Comparison of ENCODE assay signal across 19 cellular contexts in genomic region chr6:169803816-169804340, GRCh38. TPM values are rescaled to one million over a fixed set of nuclear protein-coding genes. Genes with fewer than 3 reads are reported as not detected.
DNase-seq lines count a peak whose midpoint lies in the region; ATAC-seq and TF ChIP-seq lines count a peak whose summit lies in the region.
"Had no signal": no experiment of that assay in that cellular context is flagged by ENCODE, and none has a peak within 500 bp of the region (broad histone marks: within the 10 kb centered on the region; RNA-seq: fewer than 3 reads in every experiment).

No MANE protein-coding gene starts in this region.

- H3F3A ChIP-seq in smooth muscle cell (ENCODE audit: low read depth): peaks cover 8% of the 10 kb centered on the region

- peaks cover 32% of the 10 kb centered on the region for H3K27me3 Mint-ChIP-seq in activated CD4-positive, alpha-beta T cell treated with anti-CD3 and anti-CD28 coated beads for 36 hours
- peaks cover 52% of the 10 kb centered on the region for H3K27me3 Mint-ChIP-seq in activated CD8-positive, alpha-beta T cell treated with anti-CD3 and anti-CD28 coated beads, Interleukin-2, amount 10 ng/mL, durations not matched to agents 7 days and 5 days (ENCODE audit: low read depth)

- no peaks in the 10 kb centered on the region for H3K36me3 Mint-ChIP-seq in activated CD4-positive, alpha-beta T cell treated with anti-CD3 and anti-CD28 coated beads for 36 hours (ENCODE audit: low read depth)
- H3K36me3 Mint-ChIP-seq in activated CD8-positive, alpha-beta T cell treated with anti-CD3 and anti-CD28 coated beads, Interleukin-2, amount 10 ng/mL, durations not matched to agents 7 days and 5 days (ENCODE audit: low read depth): no peaks in the 10 kb centered on the region
- H3K36me3 Mint-ChIP-seq: activated CD4-positive, alpha-beta memory T cell treated with anti-CD3 and anti-CD28 coated beads for 36 hours; brain; CD14-positive monocyte had no signal

- H3K9me3 Mint-ChIP-seq in activated CD4-positive, alpha-beta T cell treated with anti-CD3 and anti-CD28 coated beads for 36 hours (ENCODE audit: low read depth): no peaks in the 10 kb centered on the region
- peaks cover 5% of the 10 kb centered on the region for H3K9me3 Mint-ChIP-seq in activated CD8-positive, alpha-beta T cell treated with anti-CD3 and anti-CD28 coated beads, Interleukin-2, amount 10 ng/mL, durations not matched to agents 7 days and 5 days (ENCODE audit: insufficient read depth)
- H3K9me3 Mint-ChIP-seq: activated CD4-positive, alpha-beta memory T cell treated with anti-CD3 and anti-CD28 coated beads for 36 hours; brain; CD14-positive monocyte had no signal

- H2AFZ ChIP-seq in smooth muscle cell (ENCODE audit: low read depth): no peak overlapping the region

- H3K36me3 ChIP-seq in smooth muscle cell (ENCODE audit: low read depth): no peaks in the 10 kb centered on the region
- H3K36me3 ChIP-seq: prostate gland had no signal

- POLR2A ChIA-PET in activated CD4-positive, alpha-beta T cell treated with anti-CD3 and anti-CD28 coated beads for 36 hours (lab: Charles Lee): interaction anchor here (0.7 kb wide), 1 partner anchor 148 kb away, joined by 3 read pairs; no protein-coding TSS in a partner anchor
- POLR2A ChIA-PET in activated CD8-positive, alpha-beta T cell treated with anti-CD3 and anti-CD28 coated beads, Interleukin-2, amount 10 ng/mL, durations not matched to agents 7 days and 5 days (lab: Charles Lee): interaction anchor here (0.9 to 1.1 kb wide), 3 partner anchors 9 to 53 kb away, joined by 3 to 4 read pairs (median 3); partner anchors contain the start of genes DYNLT2 and ERMARD

- H3K27me3 ChIP-seq in smooth muscle cell (ENCODE audit: low read depth): peaks cover 21% of the 10 kb centered on the region

- H4K20me1 ChIP-seq in smooth muscle cell (ENCODE audit: low read depth): no peaks in the 10 kb centered on the region

- peak overlapping the region; percentile 17 for H3K27ac ChIP-seq in smooth muscle cell (ENCODE audit: low read depth)
- H3K27ac ChIP-seq: prostate gland had no signal

- 85% methylated on average over 3 of the region's 3 CpGs for WGBS in smooth muscle cell (ENCODE audit: low lambda C conversion rate)

- peak; percentile 13 for ATAC-seq in activated CD4-positive, alpha-beta T cell treated with anti-CD3 and anti-CD28 coated beads for 36 hours
- ATAC-seq in HG02852 (IDR thresholded peaks at IDR 0.05; ENCODE audit: unreplicated experiment): peak; percentile 32
- ATAC-seq in activated CD8-positive, alpha-beta T cell treated with anti-CD3 and anti-CD28 coated beads, Interleukin-2, amount 10 ng/mL, durations not matched to agents 7 days and 5 days: peak; percentile 32

- no peak overlapping the region for H3K4me3 Mint-ChIP-seq in activated CD4-positive, alpha-beta T cell treated with anti-CD3 and anti-CD28 coated beads for 36 hours
- H3K4me3 Mint-ChIP-seq in activated CD8-positive, alpha-beta T cell treated with anti-CD3 and anti-CD28 coated beads, Interleukin-2, amount 10 ng/mL, durations not matched to agents 7 days and 5 days: no peak overlapping the region
- H3K4me3 Mint-ChIP-seq: activated CD4-positive, alpha-beta memory T cell treated with anti-CD3 and anti-CD28 coated beads for 36 hours; brain; CD14-positive monocyte had no signal

- TF ChIP-seq CTCF in smooth muscle cell (IDR thresholded peaks at IDR 0.05; ENCODE audit: borderline replicate concordance, insufficient read depth, poor library complexity, severe bottlenecking): no peak

- peaks cover 47% of the 10 kb centered on the region for H3K4me1 Mint-ChIP-seq in activated CD4-positive, alpha-beta T cell treated with anti-CD3 and anti-CD28 coated beads for 36 hours
- H3K4me1 Mint-ChIP-seq in activated CD8-positive, alpha-beta T cell treated with anti-CD3 and anti-CD28 coated beads, Interleukin-2, amount 10 ng/mL, durations not matched to agents 7 days and 5 days (ENCODE audit: low read depth): peaks cover 52% of the 10 kb centered on the region

- no peak overlapping the region for H3K27ac Mint-ChIP-seq in activated CD4-positive, alpha-beta T cell treated with anti-CD3 and anti-CD28 coated beads for 36 hours
- H3K27ac Mint-ChIP-seq in activated CD8-positive, alpha-beta T cell treated with anti-CD3 and anti-CD28 coated beads, Interleukin-2, amount 10 ng/mL, durations not matched to agents 7 days and 5 days: no peak overlapping the region
- H3K27ac Mint-ChIP-seq: activated CD4-positive, alpha-beta memory T cell treated with anti-CD3 and anti-CD28 coated beads for 36 hours; CD14-positive monocyte had no signal

- H3K4me2 ChIP-seq in smooth muscle cell: no peak overlapping the region

- no peak overlapping the region for H3K4me3 ChIP-seq in smooth muscle cell
- H3K4me3 ChIP-seq: prostate gland had no signal

- CTCF ChIA-PET in activated CD4-positive, alpha-beta T cell treated with anti-CD3 and anti-CD28 coated beads for 36 hours (lab: Charles Lee): interaction anchor here (1.6 to 5.2 kb wide), 4 partner anchors 11 to 714 kb away, joined by 3 to 55 read pairs (median 16); no protein-coding TSS in a partner anchor
- CTCF ChIA-PET in activated CD8-positive, alpha-beta T cell treated with anti-CD3 and anti-CD28 coated beads, Interleukin-2, amount 10 ng/mL, durations not matched to agents 7 days and 5 days (lab: Charles Lee): interaction anchor here (0.8 to 8.2 kb wide), 11 partner anchors 9 to 848 kb away, joined by 3 to 98 read pairs (median 5); no protein-coding TSS in a partner anchor

- H3K79me2 ChIP-seq in smooth muscle cell (ENCODE audit: low read depth): no peaks in the 10 kb centered on the region

- H3K4me1 ChIP-seq in smooth muscle cell (ENCODE audit: low read depth): peaks cover 14% of the 10 kb centered on the region

- intact Hi-C loops in activated CD4-positive, alpha-beta T cell treated with anti-CD3 and anti-CD28 coated beads for 36 hours (cut with DNase I, micrococcal nuclease): no loop called here

- no peak for DNase-seq in activated CD4-positive, alpha-beta T cell treated with anti-CD3 and anti-CD28 coated beads for 36 hours
- no peak for DNase-seq in activated CD4-positive, alpha-beta T cell treated with anti-CD3 and anti-CD28 coated beads for 4 hours
- DNase-seq in activated CD8-positive, alpha-beta T cell treated with anti-CD3 and anti-CD28 coated beads, Interleukin-2, amount 10 ng/mL, durations not matched to agents 7 days and 5 days: no peak
- DNase-seq in smooth muscle cell (lab: John Stamatoyannopoulos, UW; ENCODE audit: unreplicated experiment): no peak
- no peak for DNase-seq in NAMALWA (ENCODE audit: low spot score)
- DNase-seq in GM19238 (ENCODE audit: insufficient read length, low spot score): no peak
- DNase-seq in SKM-1 treated with dmso at 0.1 percent for 144 hours (lab: John Stamatoyannopoulos, UW; ENCODE audit: unreplicated experiment): no peak
- DNase-seq: activated CD4-positive, alpha-beta memory T cell treated with anti-CD3 and anti-CD28 coated beads for 36 hours; activated naive CD4-positive, alpha-beta T cell; effector CD4-positive, alpha-beta T cell; hypothalamus; NCI-H1417 treated with DMSO at 0.1 percent for 48 hours; NCI-H345; SIG-M5; T1000 had no signal

- H3K9me3 ChIP-seq in smooth muscle cell (replicated peaks; ENCODE audit: low read depth): no peaks in the 10 kb centered on the region
- H3K9me3 ChIP-seq: prostate gland had no signal

- H3K9ac ChIP-seq in smooth muscle cell (ENCODE audit: low read depth): no peak overlapping the region

RNA-seq across cellular contexts. Expression of gene ERMARD, which starts 52.5 kb away (rescaled TPM):
- 10 to 100 TPM; 19.2 to 30.2 TPM for total RNA-seq in activated CD4-positive, alpha-beta T cell treated with anti-CD3 and anti-CD28 coated beads for 36 hours
- 10 to 100 TPM; 28.7 to 33.0 TPM for total RNA-seq in activated CD8-positive, alpha-beta T cell treated with anti-CD3 and anti-CD28 coated beads, Interleukin-2, amount 10 ng/mL, durations not matched to agents 7 days and 5 days
- total RNA-seq in smooth muscle cell: 33.9 and 55.9 TPM in 2 replicates
- polyA plus RNA-seq in smooth muscle cell: 21.3 and 23.2 TPM in 2 replicates

RNA-seq across cellular contexts. Expression of gene DYNLT2, which starts 52.5 kb away (rescaled TPM):
- total RNA-seq in activated CD4-positive, alpha-beta T cell treated with anti-CD3 and anti-CD28 coated beads for 36 hours: 1 to 10 TPM; 2.0 to 2.4 TPM
- total RNA-seq in activated CD8-positive, alpha-beta T cell treated with anti-CD3 and anti-CD28 coated beads, Interleukin-2, amount 10 ng/mL, durations not matched to agents 7 days and 5 days: 1 to 10 TPM; 2.1 to 2.6 TPM
- 1.2 and 2.1 TPM in 2 replicates for total RNA-seq in smooth muscle cell
- 0.89 and 1.1 TPM in 2 replicates for polyA plus RNA-seq in smooth muscle cell
